26 cellular contexts compared by ENCODE assay signal in genomic region chr5:136200761-136201160, GRCh38. TPM values are rescaled to one million over a fixed set of nuclear protein-coding genes. Genes with fewer than 3 reads are reported as not detected.
"Had no signal": no experiment of that assay in that cellular context is flagged by ENCODE, and none has a peak within 500 bp of the region (broad histone marks: within the 10 kb centered on the region; RNA-seq: fewer than 3 reads in every experiment).

No MANE protein-coding gene starts in this region.

- H3K36me3 ChIP-seq: colonic mucosa, gastrocnemius medialis, left lung, neural progenitor cell, prostate gland, sigmoid colon, tibial artery, upper lobe of left lung had no signal

- DNase-seq: colonic mucosa; dermis blood vessel endothelial cell; effector memory CD8-positive, alpha-beta T cell; foreskin fibroblast; gastrocnemius medialis; kidney; left lung; mesenchymal stem cell; midbrain; naive thymus-derived CD4-positive, alpha-beta T cell; right cardiac atrium; sigmoid colon; stimulated activated CD4-positive, alpha-beta T cell treated with anti-CD3 and anti-CD28 coated beads, Interleukin-2, amount 100 ng/mL, for 24 hours; stimulated activated CD4-positive, alpha-beta T cell treated with anti-CD3 and anti-CD28 coated beads, Interleukin-4, amount 100 ng/mL, for 24 hours; stimulated activated naive CD4-positive, alpha-beta T cell treated with Interleukin-2 at 50 U/mL for 16 hours; substantia nigra; testis; tibial artery; upper lobe of left lung had no signal

- H3K27ac ChIP-seq: colonic mucosa, gastrocnemius medialis, left lung, neural progenitor cell, prostate gland, sigmoid colon, testis, tibial artery, upper lobe of left lung had no signal

- H3K4me3 ChIP-seq: colonic mucosa, gastrocnemius medialis, left lung, neural progenitor cell, prostate gland, sigmoid colon, testis, tibial artery, upper lobe of left lung had no signal

- H3K9me3 ChIP-seq: colonic mucosa, gastrocnemius medialis, left lung, prostate gland, testis, tibial artery had no signal

- H3K27me3 ChIP-seq: colonic mucosa, gastrocnemius medialis, neural progenitor cell, sigmoid colon, testis, upper lobe of left lung had no signal

- H3K4me1 ChIP-seq: colonic mucosa, gastrocnemius medialis, left lung, prostate gland, testis, upper lobe of left lung had no signal

RNA-seq across cellular contexts. Expression of gene SMIM32, which starts 7.8 kb away (rescaled TPM):
- total RNA-seq: chondrocyte; dermis blood vessel endothelial cell; glomerular endothelial cell; left lung; lower leg skin; lung microvascular endothelial cell; naive thymus-derived CD4-positive, alpha-beta T cell; osteoblast; right cardiac atrium; upper lobe of left lung had no signal
